ENCODE assay signal across 23 cellular contexts in genomic region chr12:101563197-101563596, GRCh38. TPM values are rescaled to one million over a fixed set of nuclear protein-coding genes. Genes with fewer than 3 reads are reported as not detected.
"Had no signal": no experiment of that assay in that cellular context is flagged by ENCODE, and none has a peak within 500 bp of the region (broad histone marks: within the 10 kb centered on the region; RNA-seq: fewer than 3 reads in every experiment).

No MANE protein-coding gene starts in this region.

- H3K4me3 Mint-ChIP-seq: activated CD8-positive, alpha-beta T cell treated with anti-CD3 and anti-CD28 coated beads for 36 hours; activated naive CD8-positive, alpha-beta T cell; activated T-cell treated with anti-CD3 and anti-CD28 coated beads, Interleukin-2, amount 50 U/mL, for 72 hours; brain; immature natural killer cell; naive B cell; stimulated activated memory B cell treated with anti-CD40 and anti-IgM and Interleukin-4, amounts not matched to agents 10 μg/mL and 1 μg/mL and 100 μg/mL, for 72 hours had no signal

- H3K4me3 ChIP-seq: lower lobe of right lung, thyroid gland had no signal

- H3K27ac Mint-ChIP-seq: activated CD8-positive, alpha-beta T cell treated with anti-CD3 and anti-CD28 coated beads for 36 hours; activated naive CD8-positive, alpha-beta T cell; activated T-cell treated with anti-CD3 and anti-CD28 coated beads, Interleukin-2, amount 50 U/mL, for 72 hours; brain; immature natural killer cell; naive B cell; stimulated activated memory B cell treated with anti-CD40 and anti-IgM and Interleukin-4, amounts not matched to agents 10 μg/mL and 1 μg/mL and 100 μg/mL, for 72 hours had no signal

- H3K27ac ChIP-seq: lower lobe of right lung, parathyroid adenoma, thyroid gland, WERI-Rb-1 had no signal

- H3K27me3 ChIP-seq: thyroid gland had no signal

- H3K9ac ChIP-seq: parathyroid adenoma had no signal

- H3K36me3 ChIP-seq: lower lobe of right lung, thyroid gland, WERI-Rb-1 had no signal

- H3K79me2 ChIP-seq: parathyroid adenoma had no signal

- H3K4me1 Mint-ChIP-seq: immature natural killer cell; stimulated activated memory B cell treated with anti-CD40 and anti-IgM and Interleukin-4, amounts not matched to agents 10 μg/mL and 1 μg/mL and 100 μg/mL, for 72 hours had no signal

- H3K27me3 Mint-ChIP-seq: stimulated activated memory B cell treated with anti-CD40 and anti-IgM and Interleukin-4, amounts not matched to agents 10 μg/mL and 1 μg/mL and 100 μg/mL, for 72 hours had no signal

- DNase-seq: activated CD8-positive, alpha-beta memory T cell treated with anti-CD3 and anti-CD28 coated beads, Interleukin-2, amount 50 U/mL, for 48 hours; activated CD8-positive, alpha-beta T cell treated with anti-CD3 and anti-CD28 coated beads for 36 hours; activated gamma-delta T cell; activated T-cell treated with anti-CD3 and anti-CD28 coated beads, Interleukin-2, amount 50 U/mL, for 72 hours; amygdala; cortex of kidney; effector CD4-positive, alpha-beta T cell; foreskin melanocyte; head of caudate nucleus; immature natural killer cell; left colon; lower lobe of right lung; midbrain; naive B cell; retina; thyroid gland; WERI-Rb-1 had no signal

- ATAC-seq: activated CD8-positive, alpha-beta T cell treated with anti-CD3 and anti-CD28 coated beads for 36 hours; activated T-cell treated with anti-CD3 and anti-CD28 coated beads, Interleukin-2, amount 50 U/mL, for 72 hours; left colon; lower lobe of right lung; stimulated activated memory B cell treated with anti-CD40 and anti-IgM and Interleukin-4, amounts not matched to agents 10 μg/mL and 1 μg/mL and 100 μg/mL, for 72 hours had no signal

- H3K36me3 Mint-ChIP-seq: activated naive CD8-positive, alpha-beta T cell; brain; immature natural killer cell; stimulated activated memory B cell treated with anti-CD40 and anti-IgM and Interleukin-4, amounts not matched to agents 10 μg/mL and 1 μg/mL and 100 μg/mL, for 72 hours had no signal

- FAIRE-seq: urothelium cell line had no signal

- H3K9me3 ChIP-seq: lower lobe of right lung, thyroid gland had no signal

- H2AFZ ChIP-seq: parathyroid adenoma had no signal

- H3K4me1 ChIP-seq: lower lobe of right lung, parathyroid adenoma, thyroid gland had no signal

RNA-seq across cellular contexts. Expression of gene MYBPC1, which starts 31.6 kb away (rescaled TPM):
- total RNA-seq: activated CD8-positive, alpha-beta T cell treated with anti-CD3 and anti-CD28 coated beads for 36 hours; activated T-cell treated with anti-CD3 and anti-CD28 coated beads, Interleukin-2, amount 50 U/mL, for 72 hours; lower lobe of right lung; T-helper 1 cell treated with Interleukin-12 subunit alpha and Interleukin-12 subunit beta and Interleukin-4 antibody, amounts not matched to agents 30 ng/mL and 1 ng/mL, for 36 hours had no signal
- polyA plus RNA-seq: immature natural killer cell had no signal
